Comparison of ENCODE assay signal across 19 cellular contexts in genomic region chr7:131627589-131628212, GRCh38.
DNase-seq lines count a peak whose midpoint lies in the region; ATAC-seq and TF ChIP-seq lines count a peak whose summit lies in the region.
"Had no signal": no experiment of that assay in that cellular context is flagged by ENCODE, and none has a peak within 500 bp of the region (broad histone marks: within the 10 kb centered on the region; RNA-seq: fewer than 3 reads in every experiment).

No MANE protein-coding gene starts in this region.

- peaks cover 51% of the 10 kb centered on the region for H3F3A ChIP-seq in PC-9 (ENCODE audit: insufficient read depth, low read depth)

- no peaks in the 10 kb centered on the region for H3K79me2 ChIP-seq in PC-9 (ENCODE audit: low read depth)

- H2AFZ ChIP-seq in PC-9: no peak overlapping the region

- no peak overlapping the region for H3K4me3 ChIP-seq in PC-9
- H3K4me3 ChIP-seq in mucosa of descending colon: no peak overlapping the region
- H3K4me3 ChIP-seq: lower lobe of right lung had no signal

- H3K9me2 ChIP-seq in PC-9 (ENCODE audit: insufficient read depth): no peaks in the 10 kb centered on the region

- peak; percentile 77 for DNase-seq in COR-L47 (lab: John Stamatoyannopoulos, UW)
- peak in 2 of 3 experiments; percentile 77 to 96 for DNase-seq in NCI-H1417 (lab: John Stamatoyannopoulos, UW)
- no peak for DNase-seq in PC-9
- peak in 2 of 3 donors; percentile 34 to 54 for DNase-seq in mucosa of descending colon
- no peak for DNase-seq in AG20443 (ENCODE audit: low spot score)
- DNase-seq: activated B cell treated with CpG ODN at 0.5 μM for 24 hours; activated CD4-positive, alpha-beta memory T cell treated with anti-CD3 and anti-CD28 coated beads, Interleukin-2, amount 10 ng/mL, durations not matched to agents 7 days and 5 days; CD8-positive, alpha-beta T cell; DMS79; GF-D8; KG1; lower lobe of right lung; MM.1S; NCI-H187; NCI-H510A; T-helper 9 cell had no signal

- intact Hi-C loops in PC-9 (cut with micrococcal nuclease; ENCODE audit: unreplicated experiment) (loop anchor here (5.0 kb wide), 1 partner anchor 70 kb away; the partner anchor contains the start of gene PODXL), mucosa of descending colon (cut with DNase I, micrococcal nuclease) (no loop called here)

- no peaks in the 10 kb centered on the region for H3K27me3 ChIP-seq in PC-9 (ENCODE audit: insufficient read depth, low read depth)

- CTCF ChIA-PET in PC-9 (lab: Charles Lee): interaction anchor here (0.5 to 0.6 kb wide), 2 partner anchors 89 to 804 kb away, joined by 3 read pairs; no protein-coding TSS in a partner anchor

- H3K4me1 ChIP-seq in PC-9 (replicated peaks; ENCODE audit: insufficient read depth): peaks cover 84% of the 10 kb centered on the region
- peaks cover 3% of the 10 kb centered on the region for H3K4me1 ChIP-seq in mucosa of descending colon (ENCODE audit: low read depth)

- 0 out of 2 replicates have a peak overlapping the region, but pooled peaks have one; percentile 66 for H3K4me2 ChIP-seq in PC-9

- ATAC-seq in mucosa of descending colon (peak; percentile 76), GM21381 (IDR thresholded peaks at IDR 0.05; ENCODE audit: unreplicated experiment) (no peak), GM19455 (IDR thresholded peaks at IDR 0.05; ENCODE audit: unreplicated experiment) (no peak), GM21576 (IDR thresholded peaks at IDR 0.05; ENCODE audit: unreplicated experiment) (no peak)
- ATAC-seq: CD8-positive, alpha-beta T cell; lower lobe of right lung had no signal

- no peaks in the 10 kb centered on the region for H3K9me3 ChIP-seq in PC-9 (ENCODE audit: insufficient read depth, low read depth)
- no peaks in the 10 kb centered on the region for H3K9me3 ChIP-seq in mucosa of descending colon
- H3K9me3 ChIP-seq: lower lobe of right lung had no signal

- TF ChIP-seq CTCF in PC-9 (conservative IDR thresholded peaks at IDR 0.05): no peak
- TF ChIP-seq CTCF in mucosa of descending colon (IDR thresholded peaks at IDR 0.05): no peak

- H3K27ac ChIP-seq in PC-9: no peak overlapping the region
- H3K27ac ChIP-seq: lower lobe of right lung had no signal

- BruUV-seq in PC-9 (replicated peaks; lab: Mats Ljungman, UMichigan): no TSS peak

- H3K36me3 ChIP-seq in PC-9 (ENCODE audit: low read depth): no peaks in the 10 kb centered on the region
- H3K36me3 ChIP-seq in mucosa of descending colon (ENCODE audit: low read depth): no peaks in the 10 kb centered on the region
- H3K36me3 ChIP-seq: lower lobe of right lung had no signal

- no peaks in the 10 kb centered on the region for H4K20me1 ChIP-seq in PC-9 (ENCODE audit: insufficient read depth)

- POLR2A ChIA-PET in PC-9 (lab: Charles Lee; ENCODE audit: unreplicated experiment): interaction anchor here (0.7 kb wide), 1 partner anchor 20 kb away, joined by 5 read pairs; no protein-coding TSS in a partner anchor

Comparison
In these comparisons a context has a peak if more than half of its experiments do, and no peak if none do; other contexts are left out.
1. DNase-seq: peak in COR-L47 (single experiment), NCI-H1417 (2 of 3) and mucosa of descending colon (2 of 3); none in PC-9 (0 of 2) and AG20443 (single experiment).